Comparison of ENCODE assay signal across 1 cellular context in the genomic region with DNA sequence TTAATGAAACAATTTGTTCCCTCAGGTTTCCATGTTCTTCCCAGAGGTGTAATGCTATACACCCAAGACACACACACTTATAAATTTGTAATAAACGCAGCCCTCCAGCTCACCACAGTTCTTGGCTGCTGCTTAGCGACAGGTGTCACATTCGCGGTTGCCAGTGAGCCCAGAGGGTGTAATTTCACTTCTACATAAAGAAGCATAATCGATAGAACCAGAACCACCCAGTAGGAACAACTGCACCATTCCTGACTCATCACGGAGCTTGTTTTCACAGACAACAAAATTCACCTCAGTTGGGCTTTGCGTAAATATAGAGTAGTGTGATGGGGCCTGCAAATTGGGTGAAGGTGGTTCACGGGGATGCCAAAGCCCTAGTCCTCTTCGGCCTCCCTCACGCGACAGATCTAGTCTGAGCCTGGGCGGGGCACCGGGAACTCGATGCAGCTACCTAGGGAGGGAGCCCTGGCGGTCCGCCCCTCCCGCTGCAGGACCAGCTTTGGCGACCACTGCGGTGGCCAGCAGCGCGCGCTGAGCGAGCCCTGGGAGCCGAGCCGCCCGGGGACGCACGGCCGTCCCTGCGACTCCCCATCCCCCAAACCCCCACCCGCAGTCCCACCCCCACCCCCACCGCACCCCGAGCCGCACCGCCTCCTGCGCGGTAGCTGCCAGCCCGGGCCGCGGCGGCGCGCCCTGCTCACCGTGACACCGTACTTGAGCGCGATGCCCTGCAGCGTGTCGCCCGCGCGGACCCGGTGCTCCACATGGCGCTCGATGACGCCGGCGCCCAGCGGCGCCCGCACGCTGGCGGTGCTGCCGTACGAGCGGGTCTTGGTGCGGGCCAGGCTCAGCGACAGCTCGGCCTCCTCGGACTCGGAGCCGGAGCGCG.
TF ChIP-seq lines count a peak whose summit lies in the region.

No MANE protein-coding gene starts in this region.

TF ChIP-seq in WTC11, 78 proteins besides CTCF, POLR2A, EP300 and RAD21 (continued from another document):
- TF ChIP-seq, protein P1, sequence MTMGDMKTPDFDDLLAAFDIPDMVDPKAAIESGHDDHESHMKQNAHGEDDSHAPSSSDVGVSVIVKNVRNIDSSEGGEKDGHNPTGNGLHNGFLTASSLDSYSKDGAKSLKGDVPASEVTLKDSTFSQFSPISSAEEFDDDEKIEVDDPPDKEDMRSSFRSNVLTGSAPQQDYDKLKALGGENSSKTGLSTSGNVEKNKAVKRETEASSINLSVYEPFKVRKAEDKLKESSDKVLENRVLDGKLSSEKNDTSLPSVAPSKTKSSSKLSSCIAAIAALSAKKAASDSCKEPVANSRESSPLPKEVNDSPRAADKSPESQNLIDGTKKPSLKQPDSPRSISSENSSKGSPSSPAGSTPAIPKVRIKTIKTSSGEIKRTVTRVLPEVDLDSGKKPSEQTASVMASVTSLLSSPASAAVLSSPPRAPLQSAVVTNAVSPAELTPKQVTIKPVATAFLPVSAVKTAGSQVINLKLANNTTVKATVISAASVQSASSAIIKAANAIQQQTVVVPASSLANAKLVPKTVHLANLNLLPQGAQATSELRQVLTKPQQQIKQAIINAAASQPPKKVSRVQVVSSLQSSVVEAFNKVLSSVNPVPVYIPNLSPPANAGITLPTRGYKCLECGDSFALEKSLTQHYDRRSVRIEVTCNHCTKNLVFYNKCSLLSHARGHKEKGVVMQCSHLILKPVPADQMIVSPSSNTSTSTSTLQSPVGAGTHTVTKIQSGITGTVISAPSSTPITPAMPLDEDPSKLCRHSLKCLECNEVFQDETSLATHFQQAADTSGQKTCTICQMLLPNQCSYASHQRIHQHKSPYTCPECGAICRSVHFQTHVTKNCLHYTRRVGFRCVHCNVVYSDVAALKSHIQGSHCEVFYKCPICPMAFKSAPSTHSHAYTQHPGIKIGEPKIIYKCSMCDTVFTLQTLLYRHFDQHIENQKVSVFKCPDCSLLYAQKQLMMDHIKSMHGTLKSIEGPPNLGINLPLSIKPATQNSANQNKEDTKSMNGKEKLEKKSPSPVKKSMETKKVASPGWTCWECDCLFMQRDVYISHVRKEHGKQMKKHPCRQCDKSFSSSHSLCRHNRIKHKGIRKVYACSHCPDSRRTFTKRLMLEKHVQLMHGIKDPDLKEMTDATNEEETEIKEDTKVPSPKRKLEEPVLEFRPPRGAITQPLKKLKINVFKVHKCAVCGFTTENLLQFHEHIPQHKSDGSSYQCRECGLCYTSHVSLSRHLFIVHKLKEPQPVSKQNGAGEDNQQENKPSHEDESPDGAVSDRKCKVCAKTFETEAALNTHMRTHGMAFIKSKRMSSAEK (CRISPR knock-in tag; IDR thresholded peaks at IDR 0.05; ENCODE audit: borderline replicate concordance), result no peak
- TF ChIP-seq, protein P2, sequence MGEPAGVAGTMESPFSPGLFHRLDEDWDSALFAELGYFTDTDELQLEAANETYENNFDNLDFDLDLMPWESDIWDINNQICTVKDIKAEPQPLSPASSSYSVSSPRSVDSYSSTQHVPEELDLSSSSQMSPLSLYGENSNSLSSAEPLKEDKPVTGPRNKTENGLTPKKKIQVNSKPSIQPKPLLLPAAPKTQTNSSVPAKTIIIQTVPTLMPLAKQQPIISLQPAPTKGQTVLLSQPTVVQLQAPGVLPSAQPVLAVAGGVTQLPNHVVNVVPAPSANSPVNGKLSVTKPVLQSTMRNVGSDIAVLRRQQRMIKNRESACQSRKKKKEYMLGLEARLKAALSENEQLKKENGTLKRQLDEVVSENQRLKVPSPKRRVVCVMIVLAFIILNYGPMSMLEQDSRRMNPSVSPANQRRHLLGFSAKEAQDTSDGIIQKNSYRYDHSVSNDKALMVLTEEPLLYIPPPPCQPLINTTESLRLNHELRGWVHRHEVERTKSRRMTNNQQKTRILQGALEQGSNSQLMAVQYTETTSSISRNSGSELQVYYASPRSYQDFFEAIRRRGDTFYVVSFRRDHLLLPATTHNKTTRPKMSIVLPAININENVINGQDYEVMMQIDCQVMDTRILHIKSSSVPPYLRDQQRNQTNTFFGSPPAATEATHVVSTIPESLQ (CRISPR knock-in tag; IDR thresholded peaks at IDR 0.05), result no peak
- TF ChIP-seq, protein P3, sequence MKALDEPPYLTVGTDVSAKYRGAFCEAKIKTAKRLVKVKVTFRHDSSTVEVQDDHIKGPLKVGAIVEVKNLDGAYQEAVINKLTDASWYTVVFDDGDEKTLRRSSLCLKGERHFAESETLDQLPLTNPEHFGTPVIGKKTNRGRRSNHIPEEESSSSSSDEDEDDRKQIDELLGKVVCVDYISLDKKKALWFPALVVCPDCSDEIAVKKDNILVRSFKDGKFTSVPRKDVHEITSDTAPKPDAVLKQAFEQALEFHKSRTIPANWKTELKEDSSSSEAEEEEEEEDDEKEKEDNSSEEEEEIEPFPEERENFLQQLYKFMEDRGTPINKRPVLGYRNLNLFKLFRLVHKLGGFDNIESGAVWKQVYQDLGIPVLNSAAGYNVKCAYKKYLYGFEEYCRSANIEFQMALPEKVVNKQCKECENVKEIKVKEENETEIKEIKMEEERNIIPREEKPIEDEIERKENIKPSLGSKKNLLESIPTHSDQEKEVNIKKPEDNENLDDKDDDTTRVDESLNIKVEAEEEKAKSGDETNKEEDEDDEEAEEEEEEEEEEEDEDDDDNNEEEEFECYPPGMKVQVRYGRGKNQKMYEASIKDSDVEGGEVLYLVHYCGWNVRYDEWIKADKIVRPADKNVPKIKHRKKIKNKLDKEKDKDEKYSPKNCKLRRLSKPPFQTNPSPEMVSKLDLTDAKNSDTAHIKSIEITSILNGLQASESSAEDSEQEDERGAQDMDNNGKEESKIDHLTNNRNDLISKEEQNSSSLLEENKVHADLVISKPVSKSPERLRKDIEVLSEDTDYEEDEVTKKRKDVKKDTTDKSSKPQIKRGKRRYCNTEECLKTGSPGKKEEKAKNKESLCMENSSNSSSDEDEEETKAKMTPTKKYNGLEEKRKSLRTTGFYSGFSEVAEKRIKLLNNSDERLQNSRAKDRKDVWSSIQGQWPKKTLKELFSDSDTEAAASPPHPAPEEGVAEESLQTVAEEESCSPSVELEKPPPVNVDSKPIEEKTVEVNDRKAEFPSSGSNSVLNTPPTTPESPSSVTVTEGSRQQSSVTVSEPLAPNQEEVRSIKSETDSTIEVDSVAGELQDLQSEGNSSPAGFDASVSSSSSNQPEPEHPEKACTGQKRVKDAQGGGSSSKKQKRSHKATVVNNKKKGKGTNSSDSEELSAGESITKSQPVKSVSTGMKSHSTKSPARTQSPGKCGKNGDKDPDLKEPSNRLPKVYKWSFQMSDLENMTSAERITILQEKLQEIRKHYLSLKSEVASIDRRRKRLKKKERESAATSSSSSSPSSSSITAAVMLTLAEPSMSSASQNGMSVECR (CRISPR knock-in tag; IDR thresholded peaks at IDR 0.05; ENCODE audit: borderline replicate concordance), result no peak
- TF ChIP-seq TP53 (CRISPR knock-in tag; IDR thresholded peaks at IDR 0.05), result no peak
- no peak for TF ChIP-seq ZNF263 (CRISPR knock-in tag; IDR thresholded peaks at IDR 0.05; ENCODE audit: low read depth)
- TF ChIP-seq NR3C1 (CRISPR knock-in tag; conservative IDR thresholded peaks at IDR 0.05; ENCODE audit: low read depth), result no peak
- TF ChIP-seq JUN (CRISPR knock-in tag; IDR thresholded peaks at IDR 0.05), result no peak
- TF ChIP-seq ZNF423 (CRISPR knock-in tag; IDR thresholded peaks at IDR 0.05), result peak; percentile 62
- no peak for TF ChIP-seq NFE2L1 (CRISPR knock-in tag; IDR thresholded peaks at IDR 0.05)
- TF ChIP-seq SMAD4 (CRISPR knock-in tag; IDR thresholded peaks at IDR 0.05), result no peak
TF ChIP-seq in WTC11: peak in this region for 13.
